10 cellular contexts compared by ENCODE assay signal in genomic region chr1:156667968-156668709, GRCh38. TPM values are rescaled to one million over a fixed set of nuclear protein-coding genes. Genes with fewer than 3 reads are reported as not detected.
DNase-seq lines count a peak whose midpoint lies in the region; ATAC-seq and TF ChIP-seq lines count a peak whose summit lies in the region.
"Had no signal": no experiment of that assay in that cellular context is flagged by ENCODE, and none has a peak within 500 bp of the region (broad histone marks: within the 10 kb centered on the region; RNA-seq: fewer than 3 reads in every experiment).

No MANE protein-coding gene starts in this region.

- WGBS in sigmoid colon, 2 donors, result 83 to 89% methylated on average over 9 of the region's 9 CpGs

- TF ChIP-seq POLR2A in sigmoid colon (IDR thresholded peaks at IDR 0.05), result no peak

- peak overlapping the region in 7 of 11 experiments; percentile 2 to 55 (median 31); a peak in 8 of 22 replicates for H3K9ac ChIP-seq in BLaER1 treated with 17β-estradiol and CSF1 and Interleukin-3, amounts not matched to agents 10 nM and 100 nM

- no peaks in the 10 kb centered on the region for H3K36me3 ChIP-seq in BLaER1 treated with 17β-estradiol and CSF1 and Interleukin-3, amounts not matched to agents 10 nM and 100 nM
- no peaks in the 10 kb centered on the region for H3K36me3 ChIP-seq in sigmoid colon

- peaks cover 0 to 17% (median 0%) of the 10 kb centered on the region in 11 experiments; a peak in 3 of 22 replicates for H3K27me3 ChIP-seq in BLaER1 treated with 17β-estradiol and CSF1 and Interleukin-3, amounts not matched to agents 10 nM and 100 nM
- no peaks in the 10 kb centered on the region for H3K27me3 ChIP-seq in sigmoid colon

- H3K4me3 ChIP-seq in BLaER1 treated with 17β-estradiol and CSF1 and Interleukin-3, amounts not matched to agents 10 nM and 100 nM, result no peak overlapping the region
- no peak overlapping the region for H3K4me3 ChIP-seq in sigmoid colon
- H3K4me3 ChIP-seq: HAP-1 had no signal

- H3K4me2 ChIP-seq in BLaER1 treated with 17β-estradiol and CSF1 and Interleukin-3, amounts not matched to agents 10 nM and 100 nM, result peak overlapping the region; percentile 32 to 98 (median 56); a peak in 21 of 22 replicates

- TF ChIP-seq EP300 in sigmoid colon (IDR thresholded peaks at IDR 0.05), result no peak

- no peaks in the 10 kb centered on the region for H3K9me3 ChIP-seq in BLaER1 treated with 17β-estradiol and CSF1 and Interleukin-3, amounts not matched to agents 10 nM and 100 nM (replicated peaks in 1 of 11)
- no peaks in the 10 kb centered on the region for H3K9me3 ChIP-seq in sigmoid colon
- H3K9me3 ChIP-seq: HAP-1 had no signal

- in situ Hi-C loops in KBM-7 (cut with MboI; ENCODE audit: low pct_unique_long_range_greater_than_20kb, low sequenced_read_pairs), result no loop called here

- peaks cover 0 to 2% (median 0%) of the 10 kb centered on the region in 11 experiments; a peak in 1 of 22 replicates for H4K20me1 ChIP-seq in BLaER1 treated with 17β-estradiol and CSF1 and Interleukin-3, amounts not matched to agents 10 nM and 100 nM

- H3K4me1 ChIP-seq in BLaER1 treated with 17β-estradiol and CSF1 and Interleukin-3, amounts not matched to agents 10 nM and 100 nM, result peaks cover 46 to 82% (median 79%) of the 10 kb centered on the region in 10 experiments
- peaks cover 0 to 72% (median 61%) of the 10 kb centered on the region in 4 donors for H3K4me1 ChIP-seq in sigmoid colon

- intact Hi-C loops in sigmoid colon (cut with DNase I), result no loop called here

- peak overlapping the region in 3 of 11 experiments; percentile 1 to 42 (median 8); a peak in 2 of 22 replicates for H3K27ac ChIP-seq in BLaER1 treated with 17β-estradiol and CSF1 and Interleukin-3, amounts not matched to agents 10 nM and 100 nM
- H3K27ac ChIP-seq in angular gyrus (ENCODE audit: low read depth, low read length) (peak overlapping the region; percentile 79), sigmoid colon (peak overlapping the region; percentile 77 to 86 (median 80))

- no peak for ATAC-seq in GM18498 (IDR thresholded peaks at IDR 0.05; ENCODE audit: unreplicated experiment)
- ATAC-seq in HG02885 (IDR thresholded peaks at IDR 0.05; ENCODE audit: poor library complexity, unreplicated experiment), result no peak
- ATAC-seq in HG03039 (IDR thresholded peaks at IDR 0.05; ENCODE audit: unreplicated experiment), result no peak

- TF ChIP-seq CTCF in sigmoid colon (IDR thresholded peaks at IDR 0.05), result no peak

- DNase-seq in islet precursor cell, result peak; percentile 99
- DNase-seq in sigmoid colon, result no peak
- DNase-seq in KBM-7, result no peak
- DNase-seq: activated T-cell treated with anti-CD3 and anti-CD28 coated beads, Interleukin-2, amount 50 U/mL, for 24 hours had no signal

RNA-seq across cellular contexts. Expression of gene NES, which starts 9.1 kb away (rescaled TPM):
- 10 to 100 TPM in 2 of 4 donors, 1 to 10 TPM in 2; 7.1 to 21.0 (median 10.4) TPM for total RNA-seq in sigmoid colon
- polyA plus RNA-seq in sigmoid colon, result 1 to 10 TPM in 2 of 3 donors, under 1 TPM in 1; 0.60 to 6.9 (median 1.8) TPM

RNA-seq across cellular contexts. Expression of gene BCAN, which starts 26.2 kb away (rescaled TPM):
- 1 to 10 TPM in 3 of 4 donors, not detected in 1; 2.0 to 2.9 (median 2.3) TPM for total RNA-seq in sigmoid colon
- under 1 TPM in 1 of 3 donors, not detected in 2; 0.12 TPM for polyA plus RNA-seq in sigmoid colon

RNA-seq across cellular contexts. Expression of gene CRABP2, which starts 37.2 kb away (rescaled TPM):
- 1 to 10 TPM; 3.1 to 7.8 (median 5.4) TPM for total RNA-seq in sigmoid colon
- 1 to 10 TPM in 1 of 3 donors, not detected in 2; 4.9 TPM for polyA plus RNA-seq in sigmoid colon

RNA-seq across cellular contexts. Expression of gene HAPLN2, which starts 48.9 kb away (rescaled TPM):
- total RNA-seq in sigmoid colon, result 1 to 10 TPM in 1 of 4 donors, under 1 TPM in 1, not detected in 2; 0.71 to 1.2 TPM
- polyA plus RNA-seq in sigmoid colon, result under 1 TPM in 1 of 3 donors, not detected in 2; 0.10 TPM
